1 cellular context compared by ENCODE assay signal in genomic region chr13:112942689-112943308, GRCh38.
TF ChIP-seq lines count a peak whose summit lies in the region.

No MANE protein-coding gene starts in this region.

TF ChIP-seq in HEK293, 187 proteins besides CTCF, POLR2A, EP300 and RAD21 (continued from another document):
- no peak for TF ChIP-seq PRDM2 (tag by site-specific recombination; IDR thresholded peaks at IDR 0.05; ENCODE audit: borderline replicate concordance)
- TF ChIP-seq ZNF639 (tag by site-specific recombination; IDR thresholded peaks at IDR 0.05), result no peak
TF ChIP-seq in HEK293: peak in this region for 31.
